Comparison of ENCODE assay signal across 4 cellular contexts in the genomic region with DNA sequence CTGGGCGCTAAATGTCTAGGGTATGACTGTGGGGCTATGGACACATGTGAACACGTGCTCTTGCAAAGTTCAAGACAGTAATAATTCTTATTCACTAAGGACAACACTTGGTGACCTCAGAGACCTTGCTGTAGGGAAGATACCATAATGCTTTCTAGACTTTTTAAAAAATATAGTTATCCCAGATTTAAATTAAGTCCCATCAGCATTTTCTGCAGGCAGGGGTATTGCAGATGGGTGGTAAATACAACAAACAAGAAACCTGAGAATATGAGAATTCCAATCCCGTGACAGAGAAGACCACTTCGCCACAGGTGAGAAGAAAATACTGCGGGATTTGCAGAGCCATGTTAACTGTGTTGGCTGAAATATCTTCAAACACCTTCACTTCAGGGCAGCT.
TF ChIP-seq lines count a peak whose summit lies in the region.

No MANE protein-coding gene starts in this region.

TF ChIP-seq in GM23338, 12 proteins besides CTCF, POLR2A, EP300 and RAD21 (continues in another document):
- TF ChIP-seq EZH2phosphoT487 (IDR thresholded peaks at IDR 0.05; ENCODE audit: unreplicated experiment) (no peak), ZNF114 (CRISPR knock-in tag; IDR thresholded peaks at IDR 0.05) (no peak), EZH2 (IDR thresholded peaks at IDR 0.05; ENCODE audit: low read depth, unreplicated experiment) (no peak), NANOG (IDR thresholded peaks at IDR 0.05; ENCODE audit: borderline replicate concordance) (no peak), JUNB (IDR thresholded peaks at IDR 0.05; ENCODE audit: unreplicated experiment) (no peak), STAT1 (IDR thresholded peaks at IDR 0.05; ENCODE audit: unreplicated experiment) (no peak), POLR2AphosphoS5 (IDR thresholded peaks at IDR 0.05; ENCODE audit: low read depth) (no peak), ZNF331 (CRISPR knock-in tag; IDR thresholded peaks at IDR 0.05; ENCODE audit: low read depth) (no peak), CREB1 (CRISPR knock-in tag; IDR thresholded peaks at IDR 0.05; ENCODE audit: low read depth) (no peak)
- TF ChIP-seq, protein P1, sequence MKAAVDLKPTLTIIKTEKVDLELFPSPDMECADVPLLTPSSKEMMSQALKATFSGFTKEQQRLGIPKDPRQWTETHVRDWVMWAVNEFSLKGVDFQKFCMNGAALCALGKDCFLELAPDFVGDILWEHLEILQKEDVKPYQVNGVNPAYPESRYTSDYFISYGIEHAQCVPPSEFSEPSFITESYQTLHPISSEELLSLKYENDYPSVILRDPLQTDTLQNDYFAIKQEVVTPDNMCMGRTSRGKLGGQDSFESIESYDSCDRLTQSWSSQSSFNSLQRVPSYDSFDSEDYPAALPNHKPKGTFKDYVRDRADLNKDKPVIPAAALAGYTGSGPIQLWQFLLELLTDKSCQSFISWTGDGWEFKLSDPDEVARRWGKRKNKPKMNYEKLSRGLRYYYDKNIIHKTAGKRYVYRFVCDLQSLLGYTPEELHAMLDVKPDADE (IDR thresholded peaks at IDR 0.05) = no peak
- TF ChIP-seq, protein P2, sequence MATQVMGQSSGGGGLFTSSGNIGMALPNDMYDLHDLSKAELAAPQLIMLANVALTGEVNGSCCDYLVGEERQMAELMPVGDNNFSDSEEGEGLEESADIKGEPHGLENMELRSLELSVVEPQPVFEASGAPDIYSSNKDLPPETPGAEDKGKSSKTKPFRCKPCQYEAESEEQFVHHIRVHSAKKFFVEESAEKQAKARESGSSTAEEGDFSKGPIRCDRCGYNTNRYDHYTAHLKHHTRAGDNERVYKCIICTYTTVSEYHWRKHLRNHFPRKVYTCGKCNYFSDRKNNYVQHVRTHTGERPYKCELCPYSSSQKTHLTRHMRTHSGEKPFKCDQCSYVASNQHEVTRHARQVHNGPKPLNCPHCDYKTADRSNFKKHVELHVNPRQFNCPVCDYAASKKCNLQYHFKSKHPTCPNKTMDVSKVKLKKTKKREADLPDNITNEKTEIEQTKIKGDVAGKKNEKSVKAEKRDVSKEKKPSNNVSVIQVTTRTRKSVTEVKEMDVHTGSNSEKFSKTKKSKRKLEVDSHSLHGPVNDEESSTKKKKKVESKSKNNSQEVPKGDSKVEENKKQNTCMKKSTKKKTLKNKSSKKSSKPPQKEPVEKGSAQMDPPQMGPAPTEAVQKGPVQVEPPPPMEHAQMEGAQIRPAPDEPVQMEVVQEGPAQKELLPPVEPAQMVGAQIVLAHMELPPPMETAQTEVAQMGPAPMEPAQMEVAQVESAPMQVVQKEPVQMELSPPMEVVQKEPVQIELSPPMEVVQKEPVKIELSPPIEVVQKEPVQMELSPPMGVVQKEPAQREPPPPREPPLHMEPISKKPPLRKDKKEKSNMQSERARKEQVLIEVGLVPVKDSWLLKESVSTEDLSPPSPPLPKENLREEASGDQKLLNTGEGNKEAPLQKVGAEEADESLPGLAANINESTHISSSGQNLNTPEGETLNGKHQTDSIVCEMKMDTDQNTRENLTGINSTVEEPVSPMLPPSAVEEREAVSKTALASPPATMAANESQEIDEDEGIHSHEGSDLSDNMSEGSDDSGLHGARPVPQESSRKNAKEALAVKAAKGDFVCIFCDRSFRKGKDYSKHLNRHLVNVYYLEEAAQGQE (IDR thresholded peaks at IDR 0.05; ENCODE audit: unreplicated experiment) = no peak

TF ChIP-seq in IMR-90, 13 proteins besides CTCF, POLR2A, EP300 and RAD21:
- peak; percentile 50 for TF ChIP-seq MAFK (IDR thresholded peaks at IDR 0.05; ENCODE audit: low read depth, low read length)
- TF ChIP-seq NFE2L2 (IDR thresholded peaks at IDR 0.05; ENCODE audit: low read depth, low read length) = no peak
TF ChIP-seq in IMR-90: peak in this region for 1.

TF ChIP-seq in H1, 55 proteins besides CTCF, POLR2A, EP300 and RAD21:
- TF ChIP-seq JUND (IDR thresholded peaks at IDR 0.05; ENCODE audit: low read length) (no peak), RNF2 (IDR thresholded peaks at IDR 0.05; ENCODE audit: borderline replicate concordance, low read depth, low read length, missing control alignments, poor library complexity, severe bottlenecking) (no peak), HDAC2 (IDR thresholded peaks at IDR 0.05; ENCODE audit: borderline replicate concordance in 1 of 2, low read depth in 2 of 2, low read length in 2 of 2) (no peak), SIN3A (conservative IDR thresholded peaks at IDR 0.05 in 1 of 2, IDR thresholded peaks at IDR 0.05 in 1 of 2; ENCODE audit: low read depth in 1 of 2, low read length in 2 of 2) (no peak), SP2 (IDR thresholded peaks at IDR 0.05; ENCODE audit: low read length) (no peak), SP1 (IDR thresholded peaks at IDR 0.05; ENCODE audit: low read depth, low read length) (no peak), RXRA (IDR thresholded peaks at IDR 0.05; ENCODE audit: insufficient read depth, low read depth, low read length) (no peak), EZH2 (IDR thresholded peaks at IDR 0.05; ENCODE audit: low read depth, low read length, severe bottlenecking) (no peak), NANOG (IDR thresholded peaks at IDR 0.05; ENCODE audit: insufficient read depth, low read depth, low read length, poor library complexity, severe bottlenecking) (no peak), POU5F1 (IDR thresholded peaks at IDR 0.05; ENCODE audit: low read depth, low read length) (no peak), GABPA (IDR thresholded peaks at IDR 0.05; ENCODE audit: borderline replicate concordance, insufficient read depth, low read length) (no peak), TEAD4 (IDR thresholded peaks at IDR 0.05; ENCODE audit: low read depth, low read length) (no peak), POLR2AphosphoS5 (IDR thresholded peaks at IDR 0.05; ENCODE audit: low read depth, low read length) (no peak), GTF2F1 (IDR thresholded peaks at IDR 0.05; ENCODE audit: borderline replicate concordance, low read depth, low read length) (no peak), SP4 (IDR thresholded peaks at IDR 0.05; ENCODE audit: low read length) (no peak), TAF1 (IDR thresholded peaks at IDR 0.05; ENCODE audit: low read depth, low read length) (no peak)
- TF ChIP-seq, protein P3, sequence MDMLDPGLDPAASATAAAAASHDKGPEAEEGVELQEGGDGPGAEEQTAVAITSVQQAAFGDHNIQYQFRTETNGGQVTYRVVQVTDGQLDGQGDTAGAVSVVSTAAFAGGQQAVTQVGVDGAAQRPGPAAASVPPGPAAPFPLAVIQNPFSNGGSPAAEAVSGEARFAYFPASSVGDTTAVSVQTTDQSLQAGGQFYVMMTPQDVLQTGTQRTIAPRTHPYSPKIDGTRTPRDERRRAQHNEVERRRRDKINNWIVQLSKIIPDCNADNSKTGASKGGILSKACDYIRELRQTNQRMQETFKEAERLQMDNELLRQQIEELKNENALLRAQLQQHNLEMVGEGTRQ (IDR thresholded peaks at IDR 0.05; ENCODE audit: low read length) = no peak
- TF ChIP-seq, protein P4, sequence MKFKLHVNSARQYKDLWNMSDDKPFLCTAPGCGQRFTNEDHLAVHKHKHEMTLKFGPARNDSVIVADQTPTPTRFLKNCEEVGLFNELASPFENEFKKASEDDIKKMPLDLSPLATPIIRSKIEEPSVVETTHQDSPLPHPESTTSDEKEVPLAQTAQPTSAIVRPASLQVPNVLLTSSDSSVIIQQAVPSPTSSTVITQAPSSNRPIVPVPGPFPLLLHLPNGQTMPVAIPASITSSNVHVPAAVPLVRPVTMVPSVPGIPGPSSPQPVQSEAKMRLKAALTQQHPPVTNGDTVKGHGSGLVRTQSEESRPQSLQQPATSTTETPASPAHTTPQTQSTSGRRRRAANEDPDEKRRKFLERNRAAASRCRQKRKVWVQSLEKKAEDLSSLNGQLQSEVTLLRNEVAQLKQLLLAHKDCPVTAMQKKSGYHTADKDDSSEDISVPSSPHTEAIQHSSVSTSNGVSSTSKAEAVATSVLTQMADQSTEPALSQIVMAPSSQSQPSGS (IDR thresholded peaks at IDR 0.05; ENCODE audit: low read length) = no peak

TF ChIP-seq in SK-N-SH, 30 proteins besides CTCF, POLR2A, EP300 and RAD21:
- TF ChIP-seq, protein P5, sequence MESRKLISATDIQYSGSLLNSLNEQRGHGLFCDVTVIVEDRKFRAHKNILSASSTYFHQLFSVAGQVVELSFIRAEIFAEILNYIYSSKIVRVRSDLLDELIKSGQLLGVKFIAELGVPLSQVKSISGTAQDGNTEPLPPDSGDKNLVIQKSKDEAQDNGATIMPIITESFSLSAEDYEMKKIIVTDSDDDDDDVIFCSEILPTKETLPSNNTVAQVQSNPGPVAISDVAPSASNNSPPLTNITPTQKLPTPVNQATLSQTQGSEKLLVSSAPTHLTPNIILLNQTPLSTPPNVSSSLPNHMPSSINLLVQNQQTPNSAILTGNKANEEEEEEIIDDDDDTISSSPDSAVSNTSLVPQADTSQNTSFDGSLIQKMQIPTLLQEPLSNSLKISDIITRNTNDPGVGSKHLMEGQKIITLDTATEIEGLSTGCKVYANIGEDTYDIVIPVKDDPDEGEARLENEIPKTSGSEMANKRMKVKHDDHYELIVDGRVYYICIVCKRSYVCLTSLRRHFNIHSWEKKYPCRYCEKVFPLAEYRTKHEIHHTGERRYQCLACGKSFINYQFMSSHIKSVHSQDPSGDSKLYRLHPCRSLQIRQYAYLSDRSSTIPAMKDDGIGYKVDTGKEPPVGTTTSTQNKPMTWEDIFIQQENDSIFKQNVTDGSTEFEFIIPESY (IDR thresholded peaks at IDR 0.05; ENCODE audit: borderline replicate concordance, low read depth) = no peak
- no peak for TF ChIP-seq EZH2phosphoT487 (IDR thresholded peaks at IDR 0.05; ENCODE audit: borderline replicate concordance, low read depth)
- no peak for TF ChIP-seq CHD2 (IDR thresholded peaks at IDR 0.05; ENCODE audit: low read length, partially characterized antibody)
